Comparison of ENCODE assay signal across 1 cellular context in genomic region chr4:75702919-75703411, GRCh38.
TF ChIP-seq lines count a peak whose summit lies in the region.

No MANE protein-coding gene starts in this region.

TF ChIP-seq in HepG2, 621 proteins besides CTCF, POLR2A, EP300 and RAD21 (continued from another document and continues in another):
- TF ChIP-seq ZKSCAN1 (IDR thresholded peaks at IDR 0.05; ENCODE audit: low read length) (peak; percentile 44; the same call in 1 of the 2 replicates), SRSF1 (optimal IDR thresholded peaks at IDR 0.05; ENCODE audit: low read depth, low read length) (no peak), PITX1 (CRISPR knock-in tag; IDR thresholded peaks at IDR 0.05) (peak; percentile 67), POLR2G (IDR thresholded peaks at IDR 0.05; ENCODE audit: low read depth, low read length) (peak; percentile 69), ZBED4 (CRISPR knock-in tag; IDR thresholded peaks at IDR 0.05; ENCODE audit: borderline replicate concordance) (0 out of 2 replicates have a peak, but pooled peaks have one; percentile 27), CREB1 (IDR thresholded peaks at IDR 0.05) (no peak), CREB1 (CRISPR knock-in tag; IDR thresholded peaks at IDR 0.05) (no peak; the same call in 1 of the 2 replicates), ZBTB1 (CRISPR knock-in tag; IDR thresholded peaks at IDR 0.05; ENCODE audit: borderline replicate concordance) (no peak), ZNF264 (CRISPR knock-in tag; IDR thresholded peaks at IDR 0.05) (peak; percentile 55; the same call in 1 of the 2 replicates), CCDC6 (CRISPR knock-in tag; IDR thresholded peaks at IDR 0.05) (no peak), FOXA3 (CRISPR knock-in tag; IDR thresholded peaks at IDR 0.05) (peak; percentile 52; the same call in 1 of the 2 replicates), SALL1 (CRISPR knock-in tag; IDR thresholded peaks at IDR 0.05) (peak; percentile 62), MIER3 (CRISPR knock-in tag; IDR thresholded peaks at IDR 0.05; ENCODE audit: borderline replicate concordance) (peak; percentile 65; the same call in 1 of the 2 replicates), CREM (IDR thresholded peaks at IDR 0.05) (no peak), CREM (CRISPR knock-in tag; IDR thresholded peaks at IDR 0.05) (no peak), TARDBP (CRISPR knock-in tag; IDR thresholded peaks at IDR 0.05) (peak; percentile 67; the same call in 1 of the 2 replicates), MXD4 (CRISPR knock-in tag; IDR thresholded peaks at IDR 0.05) (0 out of 2 replicates have a peak, but pooled peaks have one; percentile 19), MTERF4 (CRISPR knock-in tag; IDR thresholded peaks at IDR 0.05) (no peak), PAXIP1 (CRISPR knock-in tag; conservative IDR thresholded peaks at IDR 0.05) (peak; percentile 88), GATAD1 (CRISPR knock-in tag; IDR thresholded peaks at IDR 0.05) (0 out of 2 replicates have a peak, but pooled peaks have one; percentile 18), NCOA2 (CRISPR knock-in tag; IDR thresholded peaks at IDR 0.05) (peak; percentile 37; the same call in 1 of the 2 replicates), ATF7 (IDR thresholded peaks at IDR 0.05) (no peak), ATF7 (CRISPR knock-in tag; IDR thresholded peaks at IDR 0.05) (no peak), ZNF614 (CRISPR knock-in tag; IDR thresholded peaks at IDR 0.05; ENCODE audit: borderline replicate concordance) (no peak), HNF1A (IDR thresholded peaks at IDR 0.05; ENCODE audit: low read depth) (0 out of 2 replicates have a peak, but pooled peaks have one; percentile 63), HNF1A (CRISPR knock-in tag; IDR thresholded peaks at IDR 0.05; ENCODE audit: borderline replicate concordance) (peak; percentile 84; the same call in 1 of the 2 replicates), YY1 (IDR thresholded peaks at IDR 0.05; ENCODE audit: insufficient read depth, insufficient replicate concordance, low read depth, low read length) (no peak), ZNF546 (CRISPR knock-in tag; conservative IDR thresholded peaks at IDR 0.05) (no peak), ZNF747 (CRISPR knock-in tag; IDR thresholded peaks at IDR 0.05; ENCODE audit: borderline replicate concordance) (0 out of 2 replicates have a peak, but pooled peaks have one; percentile 41), ZSCAN21 (CRISPR knock-in tag; IDR thresholded peaks at IDR 0.05; ENCODE audit: borderline replicate concordance) (0 out of 2 replicates have a peak, but pooled peaks have one; percentile 30), MEIS2 (CRISPR knock-in tag; IDR thresholded peaks at IDR 0.05) (0 out of 2 replicates have a peak, but pooled peaks have one; percentile 48), ZNF761 (CRISPR knock-in tag; conservative IDR thresholded peaks at IDR 0.05) (no peak), ZNF891 (CRISPR knock-in tag; IDR thresholded peaks at IDR 0.05) (no peak)
- TF ChIP-seq, protein P1, sequence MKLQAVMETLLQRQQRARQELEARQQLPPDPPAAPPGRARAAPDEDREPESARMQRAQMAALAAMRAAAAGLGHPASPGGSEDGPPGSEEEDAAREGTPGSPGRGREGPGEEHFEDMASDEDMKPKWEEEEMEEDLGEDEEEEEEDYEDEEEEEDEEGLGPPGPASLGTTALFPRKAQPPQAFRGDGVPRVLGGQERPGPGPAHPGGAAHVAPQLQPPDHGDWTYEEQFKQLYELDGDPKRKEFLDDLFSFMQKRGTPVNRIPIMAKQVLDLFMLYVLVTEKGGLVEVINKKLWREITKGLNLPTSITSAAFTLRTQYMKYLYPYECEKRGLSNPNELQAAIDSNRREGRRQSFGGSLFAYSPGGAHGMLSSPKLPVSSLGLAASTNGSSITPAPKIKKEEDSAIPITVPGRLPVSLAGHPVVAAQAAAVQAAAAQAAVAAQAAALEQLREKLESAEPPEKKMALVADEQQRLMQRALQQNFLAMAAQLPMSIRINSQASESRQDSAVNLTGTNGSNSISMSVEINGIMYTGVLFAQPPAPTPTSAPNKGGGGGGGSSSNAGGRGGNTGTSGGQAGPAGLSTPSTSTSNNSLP (IDR thresholded peaks at IDR 0.05; ENCODE audit: low read depth, low read length): peak; percentile 77
- TF ChIP-seq, protein P2, sequence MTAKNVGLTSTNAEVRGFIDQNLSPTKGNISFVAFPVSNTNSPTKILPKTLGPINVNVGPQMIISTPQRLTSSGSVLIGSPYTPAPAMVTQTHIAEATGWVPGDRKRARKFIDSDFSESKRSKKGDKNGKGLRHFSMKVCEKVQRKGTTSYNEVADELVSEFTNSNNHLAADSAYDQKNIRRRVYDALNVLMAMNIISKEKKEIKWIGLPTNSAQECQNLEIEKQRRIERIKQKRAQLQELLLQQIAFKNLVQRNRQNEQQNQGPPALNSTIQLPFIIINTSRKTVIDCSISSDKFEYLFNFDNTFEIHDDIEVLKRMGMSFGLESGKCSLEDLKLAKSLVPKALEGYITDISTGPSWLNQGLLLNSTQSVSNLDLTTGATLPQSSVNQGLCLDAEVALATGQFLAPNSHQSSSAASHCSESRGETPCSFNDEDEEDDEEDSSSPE (CRISPR knock-in tag; IDR thresholded peaks at IDR 0.05): no peak
- TF ChIP-seq, protein P3, sequence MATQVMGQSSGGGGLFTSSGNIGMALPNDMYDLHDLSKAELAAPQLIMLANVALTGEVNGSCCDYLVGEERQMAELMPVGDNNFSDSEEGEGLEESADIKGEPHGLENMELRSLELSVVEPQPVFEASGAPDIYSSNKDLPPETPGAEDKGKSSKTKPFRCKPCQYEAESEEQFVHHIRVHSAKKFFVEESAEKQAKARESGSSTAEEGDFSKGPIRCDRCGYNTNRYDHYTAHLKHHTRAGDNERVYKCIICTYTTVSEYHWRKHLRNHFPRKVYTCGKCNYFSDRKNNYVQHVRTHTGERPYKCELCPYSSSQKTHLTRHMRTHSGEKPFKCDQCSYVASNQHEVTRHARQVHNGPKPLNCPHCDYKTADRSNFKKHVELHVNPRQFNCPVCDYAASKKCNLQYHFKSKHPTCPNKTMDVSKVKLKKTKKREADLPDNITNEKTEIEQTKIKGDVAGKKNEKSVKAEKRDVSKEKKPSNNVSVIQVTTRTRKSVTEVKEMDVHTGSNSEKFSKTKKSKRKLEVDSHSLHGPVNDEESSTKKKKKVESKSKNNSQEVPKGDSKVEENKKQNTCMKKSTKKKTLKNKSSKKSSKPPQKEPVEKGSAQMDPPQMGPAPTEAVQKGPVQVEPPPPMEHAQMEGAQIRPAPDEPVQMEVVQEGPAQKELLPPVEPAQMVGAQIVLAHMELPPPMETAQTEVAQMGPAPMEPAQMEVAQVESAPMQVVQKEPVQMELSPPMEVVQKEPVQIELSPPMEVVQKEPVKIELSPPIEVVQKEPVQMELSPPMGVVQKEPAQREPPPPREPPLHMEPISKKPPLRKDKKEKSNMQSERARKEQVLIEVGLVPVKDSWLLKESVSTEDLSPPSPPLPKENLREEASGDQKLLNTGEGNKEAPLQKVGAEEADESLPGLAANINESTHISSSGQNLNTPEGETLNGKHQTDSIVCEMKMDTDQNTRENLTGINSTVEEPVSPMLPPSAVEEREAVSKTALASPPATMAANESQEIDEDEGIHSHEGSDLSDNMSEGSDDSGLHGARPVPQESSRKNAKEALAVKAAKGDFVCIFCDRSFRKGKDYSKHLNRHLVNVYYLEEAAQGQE (IDR thresholded peaks at IDR 0.05; ENCODE audit: borderline replicate concordance in 1 of 2, low read depth in 1 of 2, low read length in 2 of 2): peak in 1 of 2 experiments; percentile 45; a peak in 1 of 4 replicates
- TF ChIP-seq, protein P4, sequence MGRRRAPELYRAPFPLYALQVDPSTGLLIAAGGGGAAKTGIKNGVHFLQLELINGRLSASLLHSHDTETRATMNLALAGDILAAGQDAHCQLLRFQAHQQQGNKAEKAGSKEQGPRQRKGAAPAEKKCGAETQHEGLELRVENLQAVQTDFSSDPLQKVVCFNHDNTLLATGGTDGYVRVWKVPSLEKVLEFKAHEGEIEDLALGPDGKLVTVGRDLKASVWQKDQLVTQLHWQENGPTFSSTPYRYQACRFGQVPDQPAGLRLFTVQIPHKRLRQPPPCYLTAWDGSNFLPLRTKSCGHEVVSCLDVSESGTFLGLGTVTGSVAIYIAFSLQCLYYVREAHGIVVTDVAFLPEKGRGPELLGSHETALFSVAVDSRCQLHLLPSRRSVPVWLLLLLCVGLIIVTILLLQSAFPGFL (CRISPR knock-in tag; IDR thresholded peaks at IDR 0.05): no peak
